In genomic region chr15:41487376-41487775, GRCh38 we compare ENCODE assay signal across 15 cellular contexts. TPM values are rescaled to one million over a fixed set of nuclear protein-coding genes. Genes with fewer than 3 reads are reported as not detected.
DNase-seq lines count a peak whose midpoint lies in the region; ATAC-seq and TF ChIP-seq lines count a peak whose summit lies in the region.
"Had no signal": no experiment of that assay in that cellular context is flagged by ENCODE, and none has a peak within 500 bp of the region (broad histone marks: within the 10 kb centered on the region; RNA-seq: fewer than 3 reads in every experiment).

No MANE protein-coding gene starts in this region.

- H3K9me3 Mint-ChIP-seq in T-helper 1 cell treated with Interleukin-12 subunit alpha and Interleukin-12 subunit beta and Interleukin-4 antibody, amounts not matched to agents 30 μg/mL and 1 μg/mL, for 36 hours: no peaks in the 10 kb centered on the region
- H3K9me3 Mint-ChIP-seq in activated T-helper 1 cell treated with anti-CD3 and anti-CD28 coated beads, Interleukin-12 subunit alpha, Interleukin-12 subunit beta, Interleukin-2, Interleukin-4 antibody, amounts not matched to agents 30 ng/mL and 10 ng/mL and 1 ng/mL, durations not matched to agents 14 hours and 24 hours and 36 hours: peaks cover 4% of the 10 kb centered on the region
- no peaks in the 10 kb centered on the region for H3K9me3 Mint-ChIP-seq in natural killer cell
- H3K9me3 Mint-ChIP-seq: CD8-positive, alpha-beta memory T cell had no signal

- H3K4me1 ChIP-seq in uterus: peaks cover under 1 to 2% of the 10 kb centered on the region in 2 donors

- H3K27me3 ChIP-seq in uterus: peaks cover 0 to 14% of the 10 kb centered on the region in 2 donors

- H3K27me3 Mint-ChIP-seq in T-helper 1 cell treated with Interleukin-12 subunit alpha and Interleukin-12 subunit beta and Interleukin-4 antibody, amounts not matched to agents 30 μg/mL and 1 μg/mL, for 36 hours (ENCODE audit: low read depth): peaks cover 4% of the 10 kb centered on the region
- H3K27me3 Mint-ChIP-seq in activated T-helper 1 cell treated with anti-CD3 and anti-CD28 coated beads, Interleukin-12 subunit alpha, Interleukin-12 subunit beta, Interleukin-2, Interleukin-4 antibody, amounts not matched to agents 30 ng/mL and 10 ng/mL and 1 ng/mL, durations not matched to agents 14 hours and 24 hours and 36 hours (ENCODE audit: insufficient read depth): peaks cover 2% of the 10 kb centered on the region
- peaks cover 13 to 18% of the 10 kb centered on the region in 2 donors for H3K27me3 Mint-ChIP-seq in natural killer cell (ENCODE audit: low read depth in 2 of 2)

- TF ChIP-seq POLR2A in uterus (IDR thresholded peaks at IDR 0.05): no peak

- peaks cover 46% of the 10 kb centered on the region for H3K4me1 Mint-ChIP-seq in T-helper 1 cell treated with Interleukin-12 subunit alpha and Interleukin-12 subunit beta and Interleukin-4 antibody, amounts not matched to agents 30 μg/mL and 1 μg/mL, for 36 hours (ENCODE audit: low read depth)
- peaks cover 72% of the 10 kb centered on the region for H3K4me1 Mint-ChIP-seq in activated T-helper 1 cell treated with anti-CD3 and anti-CD28 coated beads, Interleukin-12 subunit alpha, Interleukin-12 subunit beta, Interleukin-2, Interleukin-4 antibody, amounts not matched to agents 30 ng/mL and 10 ng/mL and 1 ng/mL, durations not matched to agents 14 hours and 24 hours and 36 hours (ENCODE audit: low read depth)
- peaks cover 34 to 49% of the 10 kb centered on the region in 2 donors for H3K4me1 Mint-ChIP-seq in natural killer cell

- no peaks in the 10 kb centered on the region for H3K9me3 ChIP-seq in uterus
- H3K9me3 ChIP-seq: HAP-1 had no signal

- ATAC-seq in natural killer cell: no peak

- TF ChIP-seq CTCF in natural killer cell (IDR thresholded peaks at IDR 0.05): no peak
- no peak for TF ChIP-seq CTCF in uterus (IDR thresholded peaks at IDR 0.05)

- H3K4me3 Mint-ChIP-seq in T-helper 1 cell treated with Interleukin-12 subunit alpha and Interleukin-12 subunit beta and Interleukin-4 antibody, amounts not matched to agents 30 μg/mL and 1 μg/mL, for 36 hours: no peak overlapping the region
- H3K4me3 Mint-ChIP-seq in activated T-helper 1 cell treated with anti-CD3 and anti-CD28 coated beads, Interleukin-12 subunit alpha, Interleukin-12 subunit beta, Interleukin-2, Interleukin-4 antibody, amounts not matched to agents 30 ng/mL and 10 ng/mL and 1 ng/mL, durations not matched to agents 14 hours and 24 hours and 36 hours: no peak overlapping the region
- no peak overlapping the region for H3K4me3 Mint-ChIP-seq in natural killer cell

- intact Hi-C loops in activated T-helper 1 cell treated with anti-CD3 and anti-CD28 coated beads, Interleukin-12 subunit alpha, Interleukin-12 subunit beta, Interleukin-2, Interleukin-4 antibody, amounts not matched to agents 30 ng/mL and 10 ng/mL and 1 ng/mL, durations not matched to agents 14 hours and 24 hours and 36 hours (cut with micrococcal nuclease): no loop called here
- intact Hi-C loops in natural killer cell (cut with micrococcal nuclease) (no loop called here), uterus (cut with DNase I; ENCODE audit: low total_unique reads) (no loop called here)

- DNase-seq in T-helper 1 cell: no peak
- no peak for DNase-seq in activated T-helper 1 cell treated with anti-CD3 and anti-CD28 coated beads, Interleukin-12 subunit alpha, Interleukin-12 subunit beta, Interleukin-2, Interleukin-4 antibody, amounts not matched to agents 30 ng/mL and 10 ng/mL and 1 ng/mL, durations not matched to agents 14 hours and 24 hours and 36 hours (ENCODE audit: low spot score)
- DNase-seq in glomerular visceral epithelial cell (ENCODE audit: extremely low spot score): peak; percentile 41
- no peak for DNase-seq in natural killer cell
- no peak for DNase-seq in stimulated activated naive CD4-positive, alpha-beta T cell treated with Interleukin-2 at 50 U/mL for 16 hours (lab: John Stamatoyannopoulos, UW)
- no peak for DNase-seq in NCI-H1694 (lab: John Stamatoyannopoulos, UW)
- no peak for DNase-seq in uterus
- DNase-seq: CD8-positive, alpha-beta memory T cell; NCI-H1436 treated with DMSO at 0.1 percent for 48 hours; NCI-H2081 treated with DMSO at 0.1 percent for 48 hours; NCI-H524 treated with DMSO at 0.1 percent for 48 hours had no signal

- H3K4me3 ChIP-seq in uterus: no peak overlapping the region
- H3K4me3 ChIP-seq: HAP-1 had no signal

- no peaks in the 10 kb centered on the region for H3K36me3 ChIP-seq in uterus

- H3K36me3 Mint-ChIP-seq in T-helper 1 cell treated with Interleukin-12 subunit alpha and Interleukin-12 subunit beta and Interleukin-4 antibody, amounts not matched to agents 30 μg/mL and 1 μg/mL, for 36 hours (ENCODE audit: low read depth): peaks cover 14% of the 10 kb centered on the region
- H3K36me3 Mint-ChIP-seq in activated T-helper 1 cell treated with anti-CD3 and anti-CD28 coated beads, Interleukin-12 subunit alpha, Interleukin-12 subunit beta, Interleukin-2, Interleukin-4 antibody, amounts not matched to agents 30 ng/mL and 10 ng/mL and 1 ng/mL, durations not matched to agents 14 hours and 24 hours and 36 hours (ENCODE audit: low read depth): peaks cover 17% of the 10 kb centered on the region
- no peaks in the 10 kb centered on the region for H3K36me3 Mint-ChIP-seq in natural killer cell
- H3K36me3 Mint-ChIP-seq: CD8-positive, alpha-beta memory T cell had no signal

- peak overlapping the region; percentile 74 for H3K27ac Mint-ChIP-seq in T-helper 1 cell treated with Interleukin-12 subunit alpha and Interleukin-12 subunit beta and Interleukin-4 antibody, amounts not matched to agents 30 μg/mL and 1 μg/mL, for 36 hours
- H3K27ac Mint-ChIP-seq in activated T-helper 1 cell treated with anti-CD3 and anti-CD28 coated beads, Interleukin-12 subunit alpha, Interleukin-12 subunit beta, Interleukin-2, Interleukin-4 antibody, amounts not matched to agents 30 ng/mL and 10 ng/mL and 1 ng/mL, durations not matched to agents 14 hours and 24 hours and 36 hours: peak overlapping the region; percentile 84
- peak overlapping the region; percentile 12 to 75 for H3K27ac Mint-ChIP-seq in natural killer cell

- no peak overlapping the region for H3K27ac ChIP-seq in uterus
- H3K27ac ChIP-seq: 22Rv1 had no signal

RNA-seq across cellular contexts. Expression of gene ITPKA, which starts 6.3 kb away (rescaled TPM):
- 2.8 and 3.1 TPM in 2 replicates for total RNA-seq in activated T-helper 1 cell treated with anti-CD3 and anti-CD28 coated beads, Interleukin-12 subunit alpha, Interleukin-12 subunit beta, Interleukin-2, Interleukin-4 antibody, amounts not matched to agents 30 ng/mL and 10 ng/mL and 1 ng/mL, durations not matched to agents 14 hours and 24 hours and 36 hours
- total RNA-seq in natural killer cell (not detected), uterus (1 to 10 TPM in 1 of 4 donors, under 1 TPM in 1, not detected in 2; 0.41 to 1.3 TPM)
- total RNA-seq: OCI-LY7 had no signal

RNA-seq across cellular contexts. Expression of gene LTK, which starts 26.3 kb away (rescaled TPM):
- total RNA-seq in activated T-helper 1 cell treated with anti-CD3 and anti-CD28 coated beads, Interleukin-12 subunit alpha, Interleukin-12 subunit beta, Interleukin-2, Interleukin-4 antibody, amounts not matched to agents 30 ng/mL and 10 ng/mL and 1 ng/mL, durations not matched to agents 14 hours and 24 hours and 36 hours: 0.13 TPM in 1 of 2 replicates, not detected in the other
- total RNA-seq in natural killer cell: 1 to 10 TPM in 2 of 3 donors, under 1 TPM in 1; 0.56 to 4.9 (median 1.7) TPM
- under 1 TPM in 2 of 4 donors, not detected in 2; 0.24 to 0.55 TPM for total RNA-seq in uterus

RNA-seq across cellular contexts. Expression of gene RPAP1, which starts 56.7 kb away (rescaled TPM):
- 52.4 and 58.1 TPM in 2 replicates for total RNA-seq in activated T-helper 1 cell treated with anti-CD3 and anti-CD28 coated beads, Interleukin-12 subunit alpha, Interleukin-12 subunit beta, Interleukin-2, Interleukin-4 antibody, amounts not matched to agents 30 ng/mL and 10 ng/mL and 1 ng/mL, durations not matched to agents 14 hours and 24 hours and 36 hours
- 10 to 100 TPM; 21.2 to 27.7 (median 27.4) TPM for total RNA-seq in natural killer cell
- total RNA-seq in uterus: 10 to 100 TPM in 3 of 4 donors, 1 to 10 TPM in 1; 3.8 to 42.5 (median 25.8) TPM
